ENCODE assay signal across 2 cellular contexts in genomic region chr2:216588771-216589363, GRCh38.
TF ChIP-seq lines count a peak whose summit lies in the region.

No MANE protein-coding gene starts in this region.

TF ChIP-seq in GM12878, 131 proteins besides CTCF, POLR2A, EP300 and RAD21:
- TF ChIP-seq POU2F2 (IDR thresholded peaks at IDR 0.05; ENCODE audit: borderline replicate concordance, low read depth, low read length) (no peak), PKNOX1 (IDR thresholded peaks at IDR 0.05) (peak; percentile 65; the same call in 1 of the 2 replicates), MEF2B (IDR thresholded peaks at IDR 0.05; ENCODE audit: partially characterized antibody, poor library complexity, severe bottlenecking) (peak; percentile 92), MAX (IDR thresholded peaks at IDR 0.05; ENCODE audit: low read depth, low read length) (no peak), IKZF2 (IDR thresholded peaks at IDR 0.05) (peak in 1 of 2 experiments; percentile 36; a peak in 1 of 4 replicates), RBBP5 (conservative IDR thresholded peaks at IDR 0.05) (no peak), IKZF1 (conservative IDR thresholded peaks at IDR 0.05) (peak; percentile 29), MTA2 (IDR thresholded peaks at IDR 0.05; ENCODE audit: low read depth) (peak; percentile 63; the same call in 1 of the 2 replicates)

TF ChIP-seq in neural cell, 6 proteins besides CTCF, POLR2A, EP300 and RAD21:
- TF ChIP-seq POLR2AphosphoS5 (IDR thresholded peaks at IDR 0.05) = peak; percentile 62
- no peak for TF ChIP-seq SMC3 (conservative IDR thresholded peaks at IDR 0.05; ENCODE audit: poor library complexity)
